ENCODE assay signal across 8 cellular contexts in the genomic region with DNA sequence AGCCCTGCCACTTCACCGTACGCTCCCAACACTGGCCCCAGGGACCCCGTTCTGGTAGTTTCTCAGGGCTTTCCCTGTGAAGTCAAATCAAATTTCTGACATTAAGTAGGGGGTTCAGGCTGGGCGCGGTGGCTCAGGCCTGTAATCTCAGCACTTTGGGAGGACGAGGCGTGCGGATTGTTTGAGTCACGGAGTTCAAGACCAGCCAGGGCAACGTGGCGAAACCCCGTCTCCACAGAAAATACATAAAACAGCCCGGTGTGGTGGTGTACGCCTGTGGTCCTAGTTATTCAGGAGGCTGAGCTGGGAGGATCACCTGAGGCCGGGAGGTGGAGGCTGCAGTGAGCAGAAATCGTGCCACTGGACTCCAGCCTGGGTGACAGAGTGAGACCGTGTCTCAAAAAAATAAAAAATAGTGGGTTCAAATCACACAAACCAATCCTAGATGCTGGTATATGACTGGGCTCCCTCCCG. TPM values are rescaled to one million over a fixed set of nuclear protein-coding genes. Genes with fewer than 3 reads are reported as not detected.
A peak's percentile ranks its signal among the peaks of the same experiment; 100 is the strongest.
DNase-seq lines count a peak whose midpoint lies in the region; ATAC-seq and TF ChIP-seq lines count a peak whose summit lies in the region.

No MANE protein-coding gene starts in this region.

- H3K9me3 Mint-ChIP-seq in activated T-cell treated with anti-CD3 and anti-CD28 coated beads, Interleukin-2, amount 50 U/mL, for 72 hours = peaks cover 0 to 3% of the 10 kb centered on the region in 2 donors

- peaks cover 3% of the 10 kb centered on the region; the same call in 1 of the 2 replicates for H3K4me1 ChIP-seq in BE2C
- peaks cover 8 to 51% (median 38%) of the 10 kb centered on the region in 9 donors for H3K4me1 ChIP-seq in heart right ventricle
- H3K4me1 ChIP-seq in spleen = peaks cover 24 to 67% (median 51%) of the 10 kb centered on the region in 6 donors

- no peaks in the 10 kb centered on the region for H3K27me3 Mint-ChIP-seq in activated T-cell treated with anti-CD3 and anti-CD28 coated beads, Interleukin-2, amount 50 U/mL, for 72 hours (ENCODE audit: low read depth)

- H3K4me1 Mint-ChIP-seq in activated T-cell treated with anti-CD3 and anti-CD28 coated beads, Interleukin-2, amount 50 U/mL, for 72 hours (ENCODE audit: low read depth) = peaks cover 43% of the 10 kb centered on the region

- no peaks in the 10 kb centered on the region for H3K9me3 ChIP-seq in BE2C
- H3K9me3 ChIP-seq in heart right ventricle = no peaks in the 10 kb centered on the region
- no peaks in the 10 kb centered on the region for H3K9me3 ChIP-seq in spleen

- H3K36me3 Mint-ChIP-seq in activated T-cell treated with anti-CD3 and anti-CD28 coated beads, Interleukin-2, amount 50 U/mL, for 72 hours (ENCODE audit: insufficient read depth in 2 of 2) = peaks cover 12 to 22% of the 10 kb centered on the region in 2 donors

- H3K27ac Mint-ChIP-seq in activated T-cell treated with anti-CD3 and anti-CD28 coated beads, Interleukin-2, amount 50 U/mL, for 72 hours = peak overlapping the region; percentile 94

- peak overlapping the region; percentile 87 for H3K4me3 ChIP-seq in BE2C (ENCODE audit: low read depth, low read length)
- H3K4me3 ChIP-seq in HL-60 (replicated peaks; ENCODE audit: insufficient read depth, low read length) = peak overlapping the region; percentile 67
- H3K4me3 ChIP-seq in heart right ventricle = peak overlapping the region; percentile 66 to 99 (median 90)
- peak overlapping the region; percentile 65 to 99 (median 96) for H3K4me3 ChIP-seq in spleen

- H3K27me3 ChIP-seq in BE2C (no peaks in the 10 kb centered on the region), HL-60 (ENCODE audit: insufficient read depth, poor library complexity, severe bottlenecking) (no peaks in the 10 kb centered on the region), heart right ventricle (no peaks in the 10 kb centered on the region), spleen (replicated peaks in 1 of 7) (no peaks in the 10 kb centered on the region)

- WGBS in heart right ventricle, 2 donors = 63 to 64% methylated on average over 18 of the region's 18 CpGs
- 14 to 37% (median 21%) methylated on average over 17 to 18 of the region's 18 CpGs for WGBS in spleen, 5 donors

- no peak for TF ChIP-seq CTCF in BE2C (IDR thresholded peaks at IDR 0.05; ENCODE audit: low read depth, low read length)
- no peak for TF ChIP-seq CTCF in HL-60 (IDR thresholded peaks at IDR 0.05; ENCODE audit: insufficient read depth, low read length)
- TF ChIP-seq CTCF in heart right ventricle (IDR thresholded peaks at IDR 0.05) = no peak
- TF ChIP-seq CTCF in spleen (IDR thresholded peaks at IDR 0.05 in 8 of 11, conservative IDR thresholded peaks at IDR 0.05 in 3 of 11) = peak in 1 of 11 experiments; percentile 3

- DNase-seq in BE2C (no peak), HL-60 (ENCODE audit: low read depth in 1 of 2, low spot score in 1 of 2) (peak in 1 of 2 experiments; percentile 11), heart right ventricle (peak in 1 of 2 donors; percentile 21), spleen (no peak), SKM-1 treated with dmso at 0.1 percent for 144 hours (lab: John Stamatoyannopoulos, UW; ENCODE audit: unreplicated experiment) (no peak), NCI-H2196 treated with DMSO at 0.1 percent for 48 hours (lab: John Stamatoyannopoulos, UW; ENCODE audit: unreplicated experiment) (no peak), NCI-H1694 (lab: John Stamatoyannopoulos, UW) (no peak)
- peak; percentile 49 to 52 for DNase-seq in activated T-cell treated with anti-CD3 and anti-CD28 coated beads, Interleukin-2, amount 50 U/mL, for 72 hours

- H3K4me3 Mint-ChIP-seq in activated T-cell treated with anti-CD3 and anti-CD28 coated beads, Interleukin-2, amount 50 U/mL, for 72 hours = peak overlapping the region; percentile 97 to 98

- no peaks in the 10 kb centered on the region; the same call in 1 of the 2 replicates for H3K36me3 ChIP-seq in BE2C
- peaks cover 0 to 29% (median 0%) of the 10 kb centered on the region in 9 donors for H3K36me3 ChIP-seq in heart right ventricle
- peaks cover 0 to 32% (median 25%) of the 10 kb centered on the region in 6 donors for H3K36me3 ChIP-seq in spleen

- TF ChIP-seq POLR2A in spleen (IDR thresholded peaks at IDR 0.05) = no peak

- ATAC-seq in activated T-cell treated with anti-CD3 and anti-CD28 coated beads, Interleukin-2, amount 50 U/mL, for 72 hours (replicated peaks in 1 of 2) = peak; percentile 25 to 36
- ATAC-seq in heart right ventricle = peak in 2 of 8 donors; percentile 10 to 11

- intact Hi-C loops in heart right ventricle (cut with DNase I) (loop anchor here in 2 of 10 donors (5.0 to 10.0 kb wide), 2 partner anchors 33 to 105 kb away; a partner anchor contains a TSS), spleen (cut with DNase I; ENCODE audit: low total_unique reads) (no loop called here)

- peak overlapping the region; percentile 76 for H3K27ac ChIP-seq in HL-60 (replicated peaks)
- peak overlapping the region; percentile 79 to 99 (median 93) for H3K27ac ChIP-seq in heart right ventricle
- peak overlapping the region; percentile 78 to 100 (median 98) for H3K27ac ChIP-seq in spleen

RNA-seq across cellular contexts. Expression of a gene that starts 0.6 kb away (rescaled TPM):
- polyA plus RNA-seq in BE2C (2012; ENCODE audit: insufficient read depth, insufficient read length, low read depth) = 78.1 TPM
- total RNA-seq in activated T-cell treated with anti-CD3 and anti-CD28 coated beads, Interleukin-2, amount 50 U/mL, for 72 hours = 100 to 1,000 TPM; 256 to 300 TPM
- total RNA-seq in heart right ventricle (10 to 100 TPM; 13.4 to 56.6 (median 20.5) TPM), spleen (100 to 1,000 TPM; 225 to 333 (median 288) TPM)
- polyA plus RNA-seq in heart right ventricle (10 to 100 TPM; 26.3 to 32.5 TPM), spleen (100 to 1,000 TPM; 105 to 192 (median 132) TPM)

RNA-seq across cellular contexts. Expression of a gene that starts 8.6 kb away (rescaled TPM):
- polyA plus RNA-seq in BE2C (2012; ENCODE audit: insufficient read depth, insufficient read length, low read depth) = 108 TPM
- total RNA-seq in activated T-cell treated with anti-CD3 and anti-CD28 coated beads, Interleukin-2, amount 50 U/mL, for 72 hours = 100 to 1,000 TPM in 1 of 2 donors, 10 to 100 TPM in 1; 90.4 to 120 TPM
- total RNA-seq in heart right ventricle = 10 to 100 TPM; 48.4 to 74.8 (median 60.4) TPM
- 100 to 1,000 TPM in 1 of 2 donors, 10 to 100 TPM in 1; 68.7 to 179 TPM for polyA plus RNA-seq in heart right ventricle
- 100 to 1,000 TPM in 3 of 7 donors, 10 to 100 TPM in 4; 59.5 to 127 (median 93.0) TPM for total RNA-seq in spleen
- 100 to 1,000 TPM in 2 of 3 donors, 10 to 100 TPM in 1; 75.7 to 117 (median 116) TPM for polyA plus RNA-seq in spleen

RNA-seq across cellular contexts. Expression of a gene that starts 31.5 kb away (rescaled TPM):
- 60.8 TPM for polyA plus RNA-seq in BE2C (2012; ENCODE audit: insufficient read depth, insufficient read length, low read depth)
- 10 to 100 TPM; 17.2 to 17.7 TPM for total RNA-seq in activated T-cell treated with anti-CD3 and anti-CD28 coated beads, Interleukin-2, amount 50 U/mL, for 72 hours
- 10 to 100 TPM; 23.3 to 39.4 (median 31.1) TPM for total RNA-seq in heart right ventricle
- 10 to 100 TPM; 26.8 to 31.9 TPM for polyA plus RNA-seq in heart right ventricle
- 10 to 100 TPM; 21.3 to 28.1 (median 23.1) TPM for total RNA-seq in spleen
- polyA plus RNA-seq in spleen = 10 to 100 TPM; 10.3 to 17.9 (median 12.9) TPM

RNA-seq across cellular contexts. Expression of a gene that starts 31.8 kb away (rescaled TPM):
- polyA plus RNA-seq in BE2C (2012; ENCODE audit: insufficient read depth, insufficient read length, low read depth) = 34.3 TPM
- total RNA-seq in activated T-cell treated with anti-CD3 and anti-CD28 coated beads, Interleukin-2, amount 50 U/mL, for 72 hours = 10 to 100 TPM; 26.4 to 26.7 TPM
- 10 to 100 TPM in 8 of 10 donors, 1 to 10 TPM in 2; 9.4 to 22.2 (median 12.8) TPM for total RNA-seq in heart right ventricle
- polyA plus RNA-seq in heart right ventricle = 10 to 100 TPM; 14.1 to 53.3 TPM
- 10 to 100 TPM; 62.3 to 88.0 (median 73.5) TPM for total RNA-seq in spleen
- 100 to 1,000 TPM in 2 of 3 donors, 10 to 100 TPM in 1; 86.3 to 272 (median 257) TPM for polyA plus RNA-seq in spleen

Comparison
In these comparisons a context has a peak if more than half of its experiments do, and no peak if none do; other contexts are left out.
1. DNase-seq: peak in activated T-cell treated with anti-CD3 and anti-CD28 coated beads, Interleukin-2, amount 50 U/mL, for 72 hours (2 of 2); none in BE2C (single experiment), spleen (single experiment), SKM-1 treated with dmso at 0.1 percent for 144 hours (single experiment), NCI-H2196 treated with DMSO at 0.1 percent for 48 hours (single experiment) and NCI-H1694 (single experiment).
2. Peak in every context shown above with its lines, with median percentiles within 50 percentile points of each other: H3K4me3 ChIP-seq and H3K27ac ChIP-seq.